In genomic region chr14:91261986-91262549, GRCh38 we compare ENCODE assay signal across 1 cellular context.
TF ChIP-seq lines count a peak whose summit lies in the region.

No MANE protein-coding gene starts in this region.

TF ChIP-seq in K562, 482 proteins besides CTCF, POLR2A, EP300 and RAD21:
- TF ChIP-seq CREB1 (IDR thresholded peaks at IDR 0.05) (no peak), CREB1 (CRISPR knock-in tag; IDR thresholded peaks at IDR 0.05) (no peak), NFE2 (IDR thresholded peaks at IDR 0.05; ENCODE audit: low read depth) (0 out of 2 replicates have a peak, but pooled peaks have one; percentile 37), C11orf30 (IDR thresholded peaks at IDR 0.05; ENCODE audit: low read depth) (0 out of 2 replicates have a peak, but pooled peaks have one; percentile 12), ATF3 (IDR thresholded peaks at IDR 0.05) (peak; percentile 82), ATF3 (CRISPR knock-in tag; conservative IDR thresholded peaks at IDR 0.05) (no peak), ZFP36 (IDR thresholded peaks at IDR 0.05; ENCODE audit: low read depth, low read length, partially characterized antibody) (peak; percentile 92), ZNF384 (IDR thresholded peaks at IDR 0.05; ENCODE audit: low read depth, low read length) (peak; percentile 74), HMGN3 (IDR thresholded peaks at IDR 0.05; ENCODE audit: borderline replicate concordance, extremely low read depth, insufficient read length, low read depth, low read length) (no peak), HNRNPL (IDR thresholded peaks at IDR 0.05; ENCODE audit: low read depth, low read length) (no peak), CEBPG (CRISPR knock-in tag; IDR thresholded peaks at IDR 0.05) (peak; percentile 60; the same call in 1 of the 2 replicates), CEBPG (tag; conservative IDR thresholded peaks at IDR 0.05 in 1 of 2, IDR thresholded peaks at IDR 0.05 in 1 of 2) (peak; percentile 50 to 72), ZBTB49 (CRISPR knock-in tag; IDR thresholded peaks at IDR 0.05; ENCODE audit: borderline replicate concordance) (no peak), HINFP (tag; conservative IDR thresholded peaks at IDR 0.05; ENCODE audit: low read depth) (no peak), CEBPB (tag; IDR thresholded peaks at IDR 0.05) (peak; percentile 90)
